Comparison of ENCODE assay signal across 13 cellular contexts in genomic region chr16:75062135-75062943, GRCh38. TPM values are rescaled to one million over a fixed set of nuclear protein-coding genes. Genes with fewer than 3 reads are reported as not detected.
DNase-seq lines count a peak whose midpoint lies in the region; ATAC-seq, FAIRE-seq and TF ChIP-seq lines count a peak whose summit lies in the region.
"Had no signal": no experiment of that assay in that cellular context is flagged by ENCODE, and none has a peak within 500 bp of the region (broad histone marks: within the 10 kb centered on the region; RNA-seq: fewer than 3 reads in every experiment).

No MANE protein-coding gene starts in this region.

- peak overlapping the region; percentile 27 for H2BK5ac ChIP-seq in IMR-90 (ENCODE audit: low read depth, low read length, poor library complexity, severe bottlenecking)

- H3K36me3 ChIP-seq in IMR-90 (ENCODE audit: control insufficient read depth, insufficient read depth, low read length) = no peaks in the 10 kb centered on the region
- H3K36me3 ChIP-seq in kidney (ENCODE audit: control insufficient read depth in 1 of 2, insufficient read depth in 2 of 2, low read length in 2 of 2) = no peaks in the 10 kb centered on the region
- no peaks in the 10 kb centered on the region for H3K36me3 ChIP-seq in stomach
- H3K36me3 ChIP-seq: tibial artery had no signal

- H3K56ac ChIP-seq in IMR-90 (ENCODE audit: extremely low read depth, insufficient read depth, low read length) = no peak overlapping the region

- peak overlapping the region; percentile 14; the same call in 1 of the 2 replicates for H3K23ac ChIP-seq in IMR-90 (ENCODE audit: low read depth, low read length)

- H3K4me2 ChIP-seq in IMR-90 (ENCODE audit: low read depth, low read length) = peak overlapping the region; percentile 50

- H3K4me3 ChIP-seq in IMR-90 (ENCODE audit: insufficient read depth, low read depth, low read length) (no peak overlapping the region), kidney (ENCODE audit: low read length in 2 of 2) (no peak overlapping the region), stomach (no peak overlapping the region)
- H3K4me3 ChIP-seq: tibial artery had no signal

- in situ Hi-C loops in IMR-90 (cut with MboI; ENCODE audit: low sequenced_read_pairs) (no loop called here), G401 (cut with HindIII; ENCODE audit: low sequenced_read_pairs) (no loop called here)

- H3K27me3 Mint-ChIP-seq in brain = no peaks in the 10 kb centered on the region
- H3K27me3 Mint-ChIP-seq: activated naive CD4-positive, alpha-beta T cell treated with anti-CD3 and anti-CD28 coated beads, Interleukin-2, amount 10 ng/mL, durations not matched to agents 7 days and 5 days had no signal

- peaks cover 49 to 74% of the 10 kb centered on the region in 2 experiments for H3K79me1 ChIP-seq in IMR-90 (ENCODE audit: low read depth in 1 of 2, low read length in 2 of 2)

- TF ChIP-seq CTCF in IMR-90 (conservative IDR thresholded peaks at IDR 0.05; ENCODE audit: low read depth, low read length) (no peak), brain (conservative IDR thresholded peaks at IDR 0.05) (no peak), kidney (IDR thresholded peaks at IDR 0.05; ENCODE audit: borderline replicate concordance, extremely low read depth, insufficient read depth) (no peak), stomach (IDR thresholded peaks at IDR 0.05) (no peak)

- no peak overlapping the region for H4K91ac ChIP-seq in IMR-90 (ENCODE audit: insufficient read depth, low read depth, low read length)

- intact Hi-C loops in IMR-90 (cut with micrococcal nuclease) (no loop called here), kidney (cut with DNase I) (no loop called here), stomach (cut with DNase I; ENCODE audit: low total_unique reads) (no loop called here)

- H3K4me1 ChIP-seq in IMR-90 (ENCODE audit: control insufficient read depth, insufficient read depth, low read length) (peaks cover 13% of the 10 kb centered on the region), kidney (ENCODE audit: control insufficient read depth in 1 of 2, insufficient read depth in 1 of 2, low read depth in 1 of 2, low read length in 2 of 2) (peaks cover 8 to 18% of the 10 kb centered on the region in 2 donors), stomach (peaks cover 51 to 86% (median 68%) of the 10 kb centered on the region in 4 donors)

- no peak overlapping the region for H2BK15ac ChIP-seq in IMR-90 (ENCODE audit: low read depth, low read length)

- DNase-seq in IMR-90 = peak; percentile 69
- DNase-seq in kidney = peak; percentile 79
- peak; percentile 96 for DNase-seq in stomach
- DNase-seq in G401 (ENCODE audit: low spot score) = no peak
- no peak for DNase-seq in HTR-8/SVneo (ENCODE audit: insufficient read length, low spot score)
- DNase-seq: activated CD4-positive, alpha-beta T cell treated with anti-CD3 and anti-CD28 coated beads for 1 hour; activated naive CD4-positive, alpha-beta T cell treated with anti-CD3 and anti-CD28 coated beads, Interleukin-2, amount 10 ng/mL, durations not matched to agents 7 days and 5 days; effector memory CD4-positive, alpha-beta T cell; Karpas-422; tibial artery had no signal

- CTCF ChIA-PET in IMR-90 (lab: Yijun Ruan, JAX) = interaction anchor here (0.7 to 0.9 kb wide), 2 partner anchors 19 to 43 kb away, joined by 3 read pairs; no protein-coding TSS in a partner anchor

- H3K9me3 Mint-ChIP-seq in brain = peaks cover 0 to 8% (median 2%) of the 10 kb centered on the region in 5 experiments
- H3K9me3 Mint-ChIP-seq: activated naive CD4-positive, alpha-beta T cell treated with anti-CD3 and anti-CD28 coated beads, Interleukin-2, amount 10 ng/mL, durations not matched to agents 7 days and 5 days had no signal

- TF ChIP-seq POLR2A in IMR-90 (IDR thresholded peaks at IDR 0.05; ENCODE audit: low read depth, low read length) = no peak
- no peak for TF ChIP-seq POLR2A in stomach (IDR thresholded peaks at IDR 0.05)

- WGBS in IMR-90 (ENCODE audit: extremely low coverage in 2 of 2, insufficient read length in 1 of 2), 2 experiments = 15% methylated on average over 10 of the region's 22 CpGs; no CpG with 5 or more reads in 1 of the 2 experiments
- 33 to 51% (median 36%) methylated on average over 22 of the region's 22 CpGs for WGBS in stomach, 5 donors

- peaks cover 10% of the 10 kb centered on the region for H3K9me1 ChIP-seq in IMR-90 (ENCODE audit: insufficient read depth, low read length)

- FAIRE-seq in kidney (lab: Jason Lieb, UNC) (no peak), HTR-8/SVneo (lab: Jason Lieb, UNC) (no peak)

- 0 out of 2 replicates have a peak overlapping the region, but pooled peaks have one; percentile 9 for H2BK20ac ChIP-seq in IMR-90 (ENCODE audit: low read depth, low read length)

- H3K14ac ChIP-seq in IMR-90 (replicated peaks; ENCODE audit: low read depth, low read length) = peak overlapping the region; percentile 39

- peaks cover 50% of the 10 kb centered on the region for H3K36me3 Mint-ChIP-seq in brain
- H3K36me3 Mint-ChIP-seq: activated naive CD4-positive, alpha-beta T cell treated with anti-CD3 and anti-CD28 coated beads, Interleukin-2, amount 10 ng/mL, durations not matched to agents 7 days and 5 days had no signal

- TF ChIP-seq RAD21 in IMR-90 (IDR thresholded peaks at IDR 0.05; ENCODE audit: low read length) = no peak

- ATAC-seq in IMR-90 (ENCODE audit: low read depth) (peak; percentile 67), HG02840 (IDR thresholded peaks at IDR 0.05; ENCODE audit: low FRiP score, unreplicated experiment) (no peak)
- no peak for ATAC-seq in activated CD4-positive, CD25-positive, alpha-beta regulatory T cell treated with anti-CD3 and anti-CD28 coated beads, Interleukin-2, amount 50 U/mL, for 24 hours

- H4K8ac ChIP-seq in IMR-90 (ENCODE audit: low read depth in 2 of 2, low read length in 2 of 2) = peak overlapping the region; percentile 30 to 54; a peak in 3 of 4 replicates

- H2AFZ ChIP-seq in IMR-90 (replicated peaks; ENCODE audit: low read length, poor library complexity) = peak overlapping the region; percentile 45

- peak overlapping the region; percentile 42 for H4K5ac ChIP-seq in IMR-90 (ENCODE audit: low read depth, low read length)

- no peak overlapping the region for H3K18ac ChIP-seq in IMR-90 (ENCODE audit: low read depth, low read length)

- H2AK5ac ChIP-seq in IMR-90 (ENCODE audit: low read depth, low read length) = no peak overlapping the region

- no peak overlapping the region for H3K4me3 Mint-ChIP-seq in brain
- H3K4me3 Mint-ChIP-seq: activated naive CD4-positive, alpha-beta T cell treated with anti-CD3 and anti-CD28 coated beads, Interleukin-2, amount 10 ng/mL, durations not matched to agents 7 days and 5 days had no signal

- H3K4me1 Mint-ChIP-seq in brain = peaks cover 62% of the 10 kb centered on the region

- no peak overlapping the region for H2BK120ac ChIP-seq in IMR-90 (ENCODE audit: low read depth, low read length)

- no peaks in the 10 kb centered on the region for H3K27me3 ChIP-seq in IMR-90 (ENCODE audit: control insufficient read depth, insufficient read depth, low read length)
- H3K27me3 ChIP-seq in stomach = no peaks in the 10 kb centered on the region
- H3K27me3 ChIP-seq: tibial artery had no signal

- peak overlapping the region in 3 of 5 experiments; percentile 51 to 64 (median 55) for H3K27ac Mint-ChIP-seq in brain
- H3K27ac Mint-ChIP-seq: activated naive CD4-positive, alpha-beta T cell treated with anti-CD3 and anti-CD28 coated beads, Interleukin-2, amount 10 ng/mL, durations not matched to agents 7 days and 5 days had no signal

- no peak for TF ChIP-seq EP300 in stomach (IDR thresholded peaks at IDR 0.05)

- dilution Hi-C loops in IMR-90 (cut with HindIII; ENCODE audit: low sequenced_read_pairs, unreplicated experiment) = no loop called here

- peaks cover 43% of the 10 kb centered on the region for H4K20me1 ChIP-seq in IMR-90 (ENCODE audit: insufficient read depth, low read length)

- H3K9me3 ChIP-seq in IMR-90 (ENCODE audit: control insufficient read depth, insufficient read depth, low read length) (peaks cover 3% of the 10 kb centered on the region; the same call in 1 of the 2 replicates), kidney (ENCODE audit: control insufficient read depth in 1 of 2, low read length in 2 of 2) (no peaks in the 10 kb centered on the region), stomach (no peaks in the 10 kb centered on the region)
- H3K9me3 ChIP-seq: tibial artery had no signal

- peak overlapping the region; percentile 30; the same call in 1 of the 2 replicates for H3K4ac ChIP-seq in IMR-90 (ENCODE audit: low read depth, low read length)

- BruUV-seq in IMR-90 (replicated peaks; lab: Mats Ljungman, UMichigan) = no TSS peak

- POLR2A ChIA-PET in IMR-90 (lab: Charles Lee; ENCODE audit: unreplicated experiment) = no interaction called here

- H2AK9ac ChIP-seq in IMR-90 (replicated peaks; ENCODE audit: low read depth, low read length, poor library complexity) = no peak overlapping the region

- H3K9ac ChIP-seq in IMR-90 (ENCODE audit: low read depth, low read length) (no peak overlapping the region), kidney (ENCODE audit: low read length in 2 of 2) (no peak overlapping the region)

- peak overlapping the region; percentile 15; the same call in 1 of the 2 replicates for H3K27ac ChIP-seq in IMR-90 (ENCODE audit: insufficient read depth, low read length)
- no peak overlapping the region for H3K27ac ChIP-seq in kidney (ENCODE audit: low read depth in 2 of 2, low read length in 2 of 2)
- H3K27ac ChIP-seq in stomach = peak overlapping the region; percentile 83 to 90 (median 85)
- H3K27ac ChIP-seq: tibial artery had no signal

TF ChIP-seq in IMR-90, 13 proteins besides CTCF, POLR2A, EP300 and RAD21 (continues in another document):
- TF ChIP-seq CHD1 (IDR thresholded peaks at IDR 0.05; ENCODE audit: low read depth, low read length) = no peak
- TF ChIP-seq RFX5 (IDR thresholded peaks at IDR 0.05; ENCODE audit: low read depth, low read length) = no peak
- TF ChIP-seq CEBPB (IDR thresholded peaks at IDR 0.05; ENCODE audit: low read depth, low read length) = no peak
- no peak for TF ChIP-seq MAFK (IDR thresholded peaks at IDR 0.05; ENCODE audit: low read depth, low read length)
- no peak for TF ChIP-seq MXI1 (IDR thresholded peaks at IDR 0.05; ENCODE audit: borderline replicate concordance, low read depth, low read length)
- TF ChIP-seq RCOR1 (IDR thresholded peaks at IDR 0.05; ENCODE audit: insufficient replicate concordance, low read length) = no peak

RNA-seq across cellular contexts. Expression of gene LDHD, which starts 54.2 kb away (rescaled TPM):
- under 0.01 TPM in 1 of 2 replicates, not detected in the other for total RNA-seq in IMR-90 (2012; rRNA removed)
- 0.23 and 0.26 TPM in 2 replicates for polyA plus RNA-seq in IMR-90 (2012; rRNA removed)
- 0.16 and 0.29 TPM in 2 replicates for polyA plus RNA-seq in IMR-90 (2012; cell fraction: cytosol; rRNA removed)
- 0.78 and 1.1 TPM in 2 replicates for polyA plus RNA-seq in IMR-90 (2012; cell fraction: nucleus; rRNA removed; ENCODE audit: low replicate concordance)
- 9.0 TPM for polyA plus RNA-seq in brain (ENCODE audit: insufficient read depth, low read depth, low replicate concordance)
- total RNA-seq in kidney = 14.7 TPM
- 73.3 TPM for polyA plus RNA-seq in kidney (ENCODE audit: insufficient read depth, low read depth, low replicate concordance)
- total RNA-seq in stomach = 100 to 1,000 TPM in 1 of 5 donors, 10 to 100 TPM in 3, 1 to 10 TPM in 1; 5.0 to 110 (median 27.2) TPM
- polyA plus RNA-seq in stomach = 10 to 100 TPM; 13.0 to 34.2 (median 21.0) TPM
- total RNA-seq in G401 (2014; rRNA removed; shearing (Covaris generic)) = 1.9 and 3.0 TPM in 2 replicates

Comparison
In these comparisons a context has a peak if more than half of its experiments do, and no peak if none do; other contexts are left out.
1. DNase-seq: peak in IMR-90 (single experiment), kidney (single experiment) and stomach (single experiment); none in G401 (single experiment) and HTR-8/SVneo (single experiment).
2. H3K27ac ChIP-seq: peak in IMR-90 (single experiment) and stomach (5 of 5); none in kidney (0 of 2).